ENCODE assay signal across 13 cellular contexts in the genomic region with DNA sequence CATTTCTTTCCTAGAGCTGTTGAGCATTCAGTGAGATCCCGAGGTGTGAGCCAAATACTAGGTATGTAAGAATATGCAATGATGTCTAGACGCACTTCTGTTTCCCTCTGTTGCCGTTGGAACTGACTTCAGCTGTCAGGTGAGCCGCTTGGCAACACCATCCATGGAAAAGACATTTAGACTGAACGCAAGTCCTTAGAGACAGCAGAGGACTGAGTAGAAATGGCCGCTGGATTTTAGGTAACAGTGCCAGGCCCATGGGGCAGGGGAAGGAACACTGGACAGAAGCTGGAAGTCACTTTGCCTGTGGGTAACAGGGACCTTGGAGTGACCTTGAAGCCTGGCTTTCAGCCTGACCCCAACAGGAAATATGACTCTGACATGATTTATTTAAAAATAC. TPM values are rescaled to one million over a fixed set of nuclear protein-coding genes. Genes with fewer than 3 reads are reported as not detected.
"Had no signal": no experiment of that assay in that cellular context is flagged by ENCODE, and none has a peak within 500 bp of the region (broad histone marks: within the 10 kb centered on the region; RNA-seq: fewer than 3 reads in every experiment).

No MANE protein-coding gene starts in this region.

- H3K27ac ChIP-seq: adrenal gland, lower lobe of right lung had no signal

- H3K4me3 Mint-ChIP-seq: activated CD4-positive, alpha-beta memory T cell treated with anti-CD3 and anti-CD28 coated beads, Interleukin-2, amount 10 ng/mL, durations not matched to agents 7 days and 5 days; activated naive CD4-positive, alpha-beta T cell treated with anti-CD3 and anti-CD28 coated beads, Interleukin-2, amount 10 ng/mL, durations not matched to agents 7 days and 5 days; natural killer cell; T-cell had no signal

- H3K27ac Mint-ChIP-seq: activated CD4-positive, alpha-beta memory T cell treated with anti-CD3 and anti-CD28 coated beads, Interleukin-2, amount 10 ng/mL, durations not matched to agents 7 days and 5 days; activated naive CD4-positive, alpha-beta T cell treated with anti-CD3 and anti-CD28 coated beads, Interleukin-2, amount 10 ng/mL, durations not matched to agents 7 days and 5 days; natural killer cell; T-cell had no signal

- H3K27me3 Mint-ChIP-seq: activated CD4-positive, alpha-beta memory T cell treated with anti-CD3 and anti-CD28 coated beads, Interleukin-2, amount 10 ng/mL, durations not matched to agents 7 days and 5 days had no signal

- H3K36me3 Mint-ChIP-seq: activated naive CD4-positive, alpha-beta T cell treated with anti-CD3 and anti-CD28 coated beads, Interleukin-2, amount 10 ng/mL, durations not matched to agents 7 days and 5 days; natural killer cell; T-cell had no signal

- H3K27me3 ChIP-seq: adrenal gland had no signal

- H3K9me3 ChIP-seq: adrenal gland, lower lobe of right lung had no signal

- DNase-seq: activated CD4-positive, alpha-beta memory T cell treated with anti-CD3 and anti-CD28 coated beads, Interleukin-2, amount 10 ng/mL, durations not matched to agents 7 days and 5 days; activated naive CD4-positive, alpha-beta T cell treated with anti-CD3 and anti-CD28 coated beads, Interleukin-2, amount 10 ng/mL, durations not matched to agents 7 days and 5 days; central memory CD4-positive, alpha-beta T cell; hippocampal formation; kidney glomerular epithelial cell; lower lobe of right lung; natural killer cell; stimulated activated CD4-positive, alpha-beta T cell treated with anti-CD3 and anti-CD28 coated beads, Interleukin-12 subunit alpha, Interleukin-12 subunit beta, amount 100 ng/mL, for 4 hours; stimulated activated naive CD4-positive, alpha-beta T cell; T1000 had no signal

- H3K4me1 ChIP-seq: adrenal gland had no signal

- H3K4me3 ChIP-seq: adrenal gland, lower lobe of right lung had no signal

- ATAC-seq: esophagus mucosa, lower lobe of right lung, natural killer cell, T-cell had no signal

- H3K36me3 ChIP-seq: adrenal gland, lower lobe of right lung had no signal

- H3K4me1 Mint-ChIP-seq: activated CD4-positive, alpha-beta memory T cell treated with anti-CD3 and anti-CD28 coated beads, Interleukin-2, amount 10 ng/mL, durations not matched to agents 7 days and 5 days; activated naive CD4-positive, alpha-beta T cell treated with anti-CD3 and anti-CD28 coated beads, Interleukin-2, amount 10 ng/mL, durations not matched to agents 7 days and 5 days; natural killer cell; T-cell had no signal

- H3K9me3 Mint-ChIP-seq: activated CD4-positive, alpha-beta memory T cell treated with anti-CD3 and anti-CD28 coated beads, Interleukin-2, amount 10 ng/mL, durations not matched to agents 7 days and 5 days; activated naive CD4-positive, alpha-beta T cell treated with anti-CD3 and anti-CD28 coated beads, Interleukin-2, amount 10 ng/mL, durations not matched to agents 7 days and 5 days; natural killer cell; T-cell had no signal

RNA-seq across cellular contexts. Expression of gene SHANK2, which starts 29.5 kb away (rescaled TPM):
- total RNA-seq: activated CD4-positive, alpha-beta memory T cell treated with anti-CD3 and anti-CD28 coated beads, Interleukin-2, amount 10 ng/mL, durations not matched to agents 7 days and 5 days had no signal
